ENCODE assay signal across 8 cellular contexts in genomic region chr21:28884976-28885852, GRCh38.
DNase-seq lines count a peak whose midpoint lies in the region; ATAC-seq and TF ChIP-seq lines count a peak whose summit lies in the region.

No MANE protein-coding gene starts in this region.

- H3K9ac ChIP-seq in KMS-11: peak overlapping the region; percentile 87

- H2AFZ ChIP-seq in KMS-11 (ENCODE audit: low read depth): peak overlapping the region; percentile 75

- no peaks in the 10 kb centered on the region for H3K79me2 ChIP-seq in KMS-11 (ENCODE audit: insufficient read depth, low read depth)

- BruUV-seq in Panc1 (replicated peaks; lab: Mats Ljungman, UMichigan): no TSS peak

- H3K9me3 Mint-ChIP-seq in activated T-cell treated with anti-CD3 and anti-CD28 coated beads, Interleukin-2, amount 50 U/mL, for 72 hours: no peaks in the 10 kb centered on the region
- H3K9me3 Mint-ChIP-seq in naive B cell: peaks cover 0 to 2% (median 0%) of the 10 kb centered on the region in 7 donors
- H3K9me3 Mint-ChIP-seq in stimulated activated effector memory CD8-positive, alpha-beta T cell treated with anti-CD3 and anti-CD28 coated beads, Interleukin-12 subunit alpha, Interleukin-12 subunit beta, amount 100 ng/mL, for 72 hours: no peaks in the 10 kb centered on the region

- TF ChIP-seq CTCF in KMS-11 (conservative IDR thresholded peaks at IDR 0.05; ENCODE audit: low read depth, low read length) (no peak), Panc1 (IDR thresholded peaks at IDR 0.05) (no peak)

- intact Hi-C loops in Panc1 (cut with micrococcal nuclease; ENCODE audit: unreplicated experiment): no loop called here

- peaks cover 19% of the 10 kb centered on the region for H3K4me1 ChIP-seq in KMS-11 (ENCODE audit: low read depth, poor library complexity, severe bottlenecking)
- H3K4me1 ChIP-seq in Panc1 (ENCODE audit: control insufficient read depth, insufficient read depth, low read length): peaks cover 4% of the 10 kb centered on the region; the same call in 1 of the 2 replicates

- H3K27me3 ChIP-seq in KMS-11 (ENCODE audit: insufficient read depth, low read depth) (no peaks in the 10 kb centered on the region), Panc1 (ENCODE audit: control insufficient read depth, insufficient read depth, low read length) (no peaks in the 10 kb centered on the region)

- peak overlapping the region; percentile 97 for H3K27ac Mint-ChIP-seq in activated T-cell treated with anti-CD3 and anti-CD28 coated beads, Interleukin-2, amount 50 U/mL, for 72 hours
- peak overlapping the region; percentile 86 to 98 (median 98) for H3K27ac Mint-ChIP-seq in naive B cell
- H3K27ac Mint-ChIP-seq in stimulated activated effector memory CD8-positive, alpha-beta T cell treated with anti-CD3 and anti-CD28 coated beads, Interleukin-12 subunit alpha, Interleukin-12 subunit beta, amount 100 ng/mL, for 72 hours: peak overlapping the region; percentile 99

- H3K4me1 Mint-ChIP-seq in activated T-cell treated with anti-CD3 and anti-CD28 coated beads, Interleukin-2, amount 50 U/mL, for 72 hours (ENCODE audit: low read depth): peaks cover 21% of the 10 kb centered on the region
- H3K4me1 Mint-ChIP-seq in naive B cell: peaks cover 0 to 23% (median 20%) of the 10 kb centered on the region in 3 donors
- H3K4me1 Mint-ChIP-seq in stimulated activated effector memory CD8-positive, alpha-beta T cell treated with anti-CD3 and anti-CD28 coated beads, Interleukin-12 subunit alpha, Interleukin-12 subunit beta, amount 100 ng/mL, for 72 hours: peaks cover 16% of the 10 kb centered on the region

- no peaks in the 10 kb centered on the region for H3K9me3 ChIP-seq in Panc1 (ENCODE audit: control insufficient read depth, insufficient read depth, low read depth, low read length)

- H3K4me2 ChIP-seq in KMS-11: peak overlapping the region; percentile 87

- peaks cover 2 to 8% of the 10 kb centered on the region in 2 donors for H3K36me3 Mint-ChIP-seq in activated T-cell treated with anti-CD3 and anti-CD28 coated beads, Interleukin-2, amount 50 U/mL, for 72 hours (ENCODE audit: insufficient read depth in 2 of 2)
- peaks cover 0 to 6% of the 10 kb centered on the region in 2 donors for H3K36me3 Mint-ChIP-seq in naive B cell
- H3K36me3 Mint-ChIP-seq in stimulated activated effector memory CD8-positive, alpha-beta T cell treated with anti-CD3 and anti-CD28 coated beads, Interleukin-12 subunit alpha, Interleukin-12 subunit beta, amount 100 ng/mL, for 72 hours: peaks cover 41% of the 10 kb centered on the region

- DNase-seq in DMS79 (lab: John Stamatoyannopoulos, UW) (peak; percentile 82), Panc1 (ENCODE audit: low read depth, low spot score) (peak; percentile 64), fibroblast of gingiva (ENCODE audit: low read depth) (peak; percentile 99), naive B cell (peak; percentile 92)
- peak; percentile 92 to 95 for DNase-seq in activated T-cell treated with anti-CD3 and anti-CD28 coated beads, Interleukin-2, amount 50 U/mL, for 72 hours
- peak; percentile 83 to 96 for DNase-seq in stimulated activated effector memory CD8-positive, alpha-beta T cell treated with anti-CD3 and anti-CD28 coated beads, Interleukin-12 subunit alpha, Interleukin-12 subunit beta, amount 100 ng/mL, for 72 hours (ENCODE audit: low spot score in 2 of 2)

- H3K4me3 Mint-ChIP-seq in activated T-cell treated with anti-CD3 and anti-CD28 coated beads, Interleukin-2, amount 50 U/mL, for 72 hours: peak overlapping the region; percentile 84 to 94
- peak overlapping the region; percentile 87 to 98 (median 93) for H3K4me3 Mint-ChIP-seq in naive B cell
- peak overlapping the region; percentile 85 for H3K4me3 Mint-ChIP-seq in stimulated activated effector memory CD8-positive, alpha-beta T cell treated with anti-CD3 and anti-CD28 coated beads, Interleukin-12 subunit alpha, Interleukin-12 subunit beta, amount 100 ng/mL, for 72 hours

- H4K20me1 ChIP-seq in KMS-11 (ENCODE audit: insufficient read depth): no peaks in the 10 kb centered on the region

- H3K27me3 Mint-ChIP-seq in activated T-cell treated with anti-CD3 and anti-CD28 coated beads, Interleukin-2, amount 50 U/mL, for 72 hours (ENCODE audit: low read depth): no peaks in the 10 kb centered on the region
- peaks cover 3 to 6% (median 4%) of the 10 kb centered on the region in 3 donors for H3K27me3 Mint-ChIP-seq in naive B cell

- in situ Hi-C loops in Panc1 (cut with HindIII; ENCODE audit: low pct_unique_long_range_greater_than_20kb, low sequenced_read_pairs): no loop called here

- H3K4me3 ChIP-seq in KMS-11 (IDR thresholded peaks at IDR 0.05; ENCODE audit: insufficient read depth, low read depth, low read length) (no peak overlapping the region), Panc1 (ENCODE audit: low read depth in 2 of 2, low read length in 2 of 2) (peak overlapping the region; percentile 63 to 78)

- no peaks in the 10 kb centered on the region for H3K36me3 ChIP-seq in KMS-11 (ENCODE audit: insufficient read depth)
- no peaks in the 10 kb centered on the region for H3K36me3 ChIP-seq in Panc1 (ENCODE audit: control insufficient read depth, insufficient read depth, low read length)

- ATAC-seq in GM21786 (IDR thresholded peaks at IDR 0.05; ENCODE audit: unreplicated experiment): peak; percentile 96
- peak; percentile 100 for ATAC-seq in Panc1
- peak; percentile 94 to 97 for ATAC-seq in activated T-cell treated with anti-CD3 and anti-CD28 coated beads, Interleukin-2, amount 50 U/mL, for 72 hours (replicated peaks in 1 of 2)
- peak; percentile 92 for ATAC-seq in naive B cell (ENCODE audit: low read depth in 2 of 2)
- ATAC-seq in stimulated activated effector memory CD8-positive, alpha-beta T cell treated with anti-CD3 and anti-CD28 coated beads, Interleukin-12 subunit alpha, Interleukin-12 subunit beta, amount 100 ng/mL, for 72 hours: peak; percentile 97

- CTCF ChIA-PET in Panc1 (lab: Charles Lee): no interaction called here

- peak overlapping the region; percentile 92 for H3K27ac ChIP-seq in KMS-11
- peak overlapping the region; percentile 92 for H3K27ac ChIP-seq in Panc1 (ENCODE audit: low read length)

- POLR2A ChIA-PET in Panc1 (lab: Charles Lee): no interaction called here
